In genomic region chr12:51820721-51821422, GRCh38 we compare ENCODE assay signal across 8 cellular contexts. TPM values are rescaled to one million over a fixed set of nuclear protein-coding genes. Genes with fewer than 3 reads are reported as not detected.
DNase-seq lines count a peak whose midpoint lies in the region; ATAC-seq and TF ChIP-seq lines count a peak whose summit lies in the region.

No MANE protein-coding gene starts in this region.

- in situ Hi-C loops in GM13976 (cut with MboI; ENCODE audit: low sequenced_read_pairs, unreplicated experiment) = no loop called here

- H3K4me3 Mint-ChIP-seq in naive B cell = peak overlapping the region; percentile 56 to 83 (median 74)
- H3K4me3 Mint-ChIP-seq in stimulated activated memory B cell treated with anti-CD40 and anti-IgM and Interleukin-4, amounts not matched to agents 10 μg/mL and 1 μg/mL and 100 μg/mL, for 72 hours = peak overlapping the region; percentile 43

- H3K36me3 Mint-ChIP-seq in naive B cell = no peaks in the 10 kb centered on the region
- H3K36me3 Mint-ChIP-seq in stimulated activated memory B cell treated with anti-CD40 and anti-IgM and Interleukin-4, amounts not matched to agents 10 μg/mL and 1 μg/mL and 100 μg/mL, for 72 hours = no peaks in the 10 kb centered on the region

- peaks cover 5 to 28% (median 7%) of the 10 kb centered on the region in 3 donors for H3K4me1 Mint-ChIP-seq in naive B cell
- H3K4me1 Mint-ChIP-seq in stimulated activated memory B cell treated with anti-CD40 and anti-IgM and Interleukin-4, amounts not matched to agents 10 μg/mL and 1 μg/mL and 100 μg/mL, for 72 hours = no peaks in the 10 kb centered on the region

- H3K27ac Mint-ChIP-seq in naive B cell = no peak overlapping the region
- no peak overlapping the region for H3K27ac Mint-ChIP-seq in stimulated activated memory B cell treated with anti-CD40 and anti-IgM and Interleukin-4, amounts not matched to agents 10 μg/mL and 1 μg/mL and 100 μg/mL, for 72 hours

- TF ChIP-seq CTCF in GM13976 (IDR thresholded peaks at IDR 0.05; ENCODE audit: borderline replicate concordance, control extremely low read depth, extremely low read depth, insufficient read depth, missing control alignments) = peak; percentile 26

- no peaks in the 10 kb centered on the region for H3K9me3 Mint-ChIP-seq in naive B cell
- no peaks in the 10 kb centered on the region for H3K9me3 Mint-ChIP-seq in stimulated activated memory B cell treated with anti-CD40 and anti-IgM and Interleukin-4, amounts not matched to agents 10 μg/mL and 1 μg/mL and 100 μg/mL, for 72 hours

- peaks cover 14 to 36% (median 30%) of the 10 kb centered on the region in 3 donors for H3K27me3 Mint-ChIP-seq in naive B cell
- peaks cover 53% of the 10 kb centered on the region for H3K27me3 Mint-ChIP-seq in stimulated activated memory B cell treated with anti-CD40 and anti-IgM and Interleukin-4, amounts not matched to agents 10 μg/mL and 1 μg/mL and 100 μg/mL, for 72 hours

- peak; percentile 73 for DNase-seq in GM13976 (ENCODE audit: low spot score)
- DNase-seq in NCI-H2227 treated with DMSO at 0.1 percent for 48 hours (lab: John Stamatoyannopoulos, UW) = peak; percentile 51
- peak; percentile 63 to 70 for DNase-seq in activated CD4-positive, alpha-beta T cell treated with anti-CD3 and anti-CD28 coated beads, Interleukin-2, amount 50 U/mL, for 24 hours (ENCODE audit: low read depth in 1 of 2, low spot score in 1 of 2)
- DNase-seq in effector CD4-positive, alpha-beta T cell = peak; percentile 66
- DNase-seq in naive B cell = peak; percentile 82
- DNase-seq in foreskin melanocyte = no peak

- ATAC-seq in naive B cell (ENCODE audit: low read depth in 2 of 2) (peak; percentile 83 to 86), GM19023 (IDR thresholded peaks at IDR 0.05; ENCODE audit: unreplicated experiment) (no peak)
- ATAC-seq in stimulated activated memory B cell treated with anti-CD40 and anti-IgM and Interleukin-4, amounts not matched to agents 10 μg/mL and 1 μg/mL and 100 μg/mL, for 72 hours = peak; percentile 83

RNA-seq across cellular contexts. Expression of gene FIGNL2, which starts 27.6 kb away (rescaled TPM):
- polyA plus RNA-seq in naive B cell (ENCODE audit: low read depth in 6 of 6) = under 1 TPM in 2 of 6 donors, not detected in 4; 0.06 to 0.11 TPM
